ENCODE assay signal across 1 cellular context in the genomic region with DNA sequence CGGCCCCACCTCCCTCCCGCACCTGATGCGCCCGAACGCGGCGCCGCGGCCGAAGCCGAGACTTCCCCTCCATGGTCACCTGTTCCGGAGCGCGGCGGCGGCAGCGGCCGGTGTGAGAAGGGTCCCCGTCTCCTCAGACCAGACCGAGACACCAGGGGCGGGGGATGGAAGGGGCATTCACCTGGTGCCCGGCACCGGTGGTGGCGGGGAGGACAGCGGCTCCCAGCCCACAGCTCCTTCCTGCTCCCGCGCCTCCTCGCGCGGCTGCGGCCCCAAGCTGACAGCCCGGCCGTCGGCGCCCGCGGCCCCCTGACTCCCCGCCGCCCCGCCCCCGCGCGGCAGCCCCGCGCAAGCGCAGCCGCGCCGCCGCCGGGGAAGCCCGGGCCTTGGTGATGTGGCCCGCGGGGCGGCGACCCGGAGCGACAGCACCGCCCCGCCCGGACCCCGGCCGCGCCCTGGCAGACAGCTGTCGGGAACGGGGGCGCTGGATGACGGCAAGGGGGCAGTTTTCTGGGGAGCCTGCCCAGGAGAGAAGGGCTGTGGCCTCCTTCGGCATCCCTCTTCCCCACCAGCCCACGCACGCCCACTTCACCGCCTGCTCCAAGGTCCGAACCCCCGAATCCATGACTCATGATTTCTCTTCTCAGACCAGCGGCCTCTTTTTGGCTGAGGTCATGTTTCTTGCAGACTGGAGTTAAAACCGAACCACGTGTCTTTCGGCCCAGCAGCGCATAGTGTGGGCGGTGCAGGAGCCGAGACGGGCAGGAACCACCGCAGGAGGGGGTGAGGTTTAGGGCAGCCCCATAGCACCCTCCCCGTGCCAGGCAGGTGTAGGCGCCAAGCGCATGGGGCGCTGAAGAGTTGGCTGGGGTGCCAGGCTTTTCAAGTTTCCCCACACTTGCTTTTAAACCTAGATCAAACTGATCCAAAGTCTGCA.
A peak's percentile ranks its signal among the peaks of the same experiment; 100 is the strongest.
TF ChIP-seq lines count a peak whose summit lies in the region.

A gene with protein sequence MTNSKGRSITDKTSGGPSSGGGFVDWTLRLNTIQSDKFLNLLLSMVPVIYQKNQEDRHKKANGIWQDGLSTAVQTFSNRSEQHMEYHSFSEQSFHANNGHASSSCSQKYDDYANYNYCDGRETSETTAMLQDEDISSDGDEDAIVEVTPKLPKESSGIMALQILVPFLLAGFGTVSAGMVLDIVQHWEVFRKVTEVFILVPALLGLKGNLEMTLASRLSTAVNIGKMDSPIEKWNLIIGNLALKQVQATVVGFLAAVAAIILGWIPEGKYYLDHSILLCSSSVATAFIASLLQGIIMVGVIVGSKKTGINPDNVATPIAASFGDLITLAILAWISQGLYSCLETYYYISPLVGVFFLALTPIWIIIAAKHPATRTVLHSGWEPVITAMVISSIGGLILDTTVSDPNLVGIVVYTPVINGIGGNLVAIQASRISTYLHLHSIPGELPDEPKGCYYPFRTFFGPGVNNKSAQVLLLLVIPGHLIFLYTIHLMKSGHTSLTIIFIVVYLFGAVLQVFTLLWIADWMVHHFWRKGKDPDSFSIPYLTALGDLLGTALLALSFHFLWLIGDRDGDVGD (minus strand): TSS at position 282 of the 937 bp plus-strand sequence. CDS start 29,763 bp downstream, outside the sequence.

TF ChIP-seq in HEK293, 187 proteins besides CTCF, POLR2A, EP300 and RAD21 (continued from another document and continues in another):
- TF ChIP-seq ZNF10 (tag by site-specific recombination; IDR thresholded peaks at IDR 0.05) (peak; percentile 85), GLIS2 (tag by site-specific recombination; IDR thresholded peaks at IDR 0.05) (peak; percentile 77), ZNF404 (tag by site-specific recombination; IDR thresholded peaks at IDR 0.05) (no peak), ZNF670 (tag by site-specific recombination; IDR thresholded peaks at IDR 0.05; ENCODE audit: low read depth) (no peak), WT1 (tag by site-specific recombination; IDR thresholded peaks at IDR 0.05) (peak; percentile 8; the same call in 1 of the 2 replicates), ZNF707 (tag by site-specific recombination; IDR thresholded peaks at IDR 0.05) (no peak), KLF1 (tag by site-specific recombination; IDR thresholded peaks at IDR 0.05) (peak; percentile 91), ZNF341 (tag by site-specific recombination; IDR thresholded peaks at IDR 0.05; ENCODE audit: low read depth) (peak; percentile 35), TRIM28 (IDR thresholded peaks at IDR 0.05; ENCODE audit: borderline replicate concordance, low read length) (no peak), ZNF549 (tag by site-specific recombination; IDR thresholded peaks at IDR 0.05) (no peak), YY1 (tag by site-specific recombination; IDR thresholded peaks at IDR 0.05) (no peak; the same call in 1 of the 2 replicates), ZBTB21 (tag by site-specific recombination; IDR thresholded peaks at IDR 0.05) (peak; percentile 30; the same call in 1 of the 2 replicates), ZNF596 (tag by site-specific recombination; IDR thresholded peaks at IDR 0.05) (peak; percentile 34; the same call in 1 of the 2 replicates), ZNF311 (tag by site-specific recombination; IDR thresholded peaks at IDR 0.05; ENCODE audit: borderline replicate concordance) (no peak), ZNF24 (tag by site-specific recombination; IDR thresholded peaks at IDR 0.05) (no peak; the same call in 1 of the 2 replicates), KLF10 (tag by site-specific recombination; IDR thresholded peaks at IDR 0.05) (peak; percentile 76; the same call in 1 of the 2 replicates), ZNF610 (tag by site-specific recombination; IDR thresholded peaks at IDR 0.05; ENCODE audit: borderline replicate concordance) (no peak), ZSCAN30 (tag by site-specific recombination; IDR thresholded peaks at IDR 0.05) (peak; percentile 100), ZNF138 (tag by site-specific recombination; IDR thresholded peaks at IDR 0.05; ENCODE audit: borderline replicate concordance) (no peak), ZNF785 (tag by site-specific recombination; IDR thresholded peaks at IDR 0.05) (no peak), ZNF660 (tag by site-specific recombination; IDR thresholded peaks at IDR 0.05) (peak; percentile 72), ZFHX2 (tag by site-specific recombination; conservative IDR thresholded peaks at IDR 0.05) (peak; percentile 99), ZNF169 (tag by site-specific recombination; IDR thresholded peaks at IDR 0.05) (no peak)
- TF ChIP-seq, protein P1, sequence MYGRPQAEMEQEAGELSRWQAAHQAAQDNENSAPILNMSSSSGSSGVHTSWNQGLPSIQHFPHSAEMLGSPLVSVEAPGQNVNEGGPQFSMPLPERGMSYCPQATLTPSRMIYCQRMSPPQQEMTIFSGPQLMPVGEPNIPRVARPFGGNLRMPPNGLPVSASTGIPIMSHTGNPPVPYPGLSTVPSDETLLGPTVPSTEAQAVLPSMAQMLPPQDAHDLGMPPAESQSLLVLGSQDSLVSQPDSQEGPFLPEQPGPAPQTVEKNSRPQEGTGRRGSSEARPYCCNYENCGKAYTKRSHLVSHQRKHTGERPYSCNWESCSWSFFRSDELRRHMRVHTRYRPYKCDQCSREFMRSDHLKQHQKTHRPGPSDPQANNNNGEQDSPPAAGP (tag by site-specific recombination; IDR thresholded peaks at IDR 0.05), result peak; percentile 77
- TF ChIP-seq, protein P2, sequence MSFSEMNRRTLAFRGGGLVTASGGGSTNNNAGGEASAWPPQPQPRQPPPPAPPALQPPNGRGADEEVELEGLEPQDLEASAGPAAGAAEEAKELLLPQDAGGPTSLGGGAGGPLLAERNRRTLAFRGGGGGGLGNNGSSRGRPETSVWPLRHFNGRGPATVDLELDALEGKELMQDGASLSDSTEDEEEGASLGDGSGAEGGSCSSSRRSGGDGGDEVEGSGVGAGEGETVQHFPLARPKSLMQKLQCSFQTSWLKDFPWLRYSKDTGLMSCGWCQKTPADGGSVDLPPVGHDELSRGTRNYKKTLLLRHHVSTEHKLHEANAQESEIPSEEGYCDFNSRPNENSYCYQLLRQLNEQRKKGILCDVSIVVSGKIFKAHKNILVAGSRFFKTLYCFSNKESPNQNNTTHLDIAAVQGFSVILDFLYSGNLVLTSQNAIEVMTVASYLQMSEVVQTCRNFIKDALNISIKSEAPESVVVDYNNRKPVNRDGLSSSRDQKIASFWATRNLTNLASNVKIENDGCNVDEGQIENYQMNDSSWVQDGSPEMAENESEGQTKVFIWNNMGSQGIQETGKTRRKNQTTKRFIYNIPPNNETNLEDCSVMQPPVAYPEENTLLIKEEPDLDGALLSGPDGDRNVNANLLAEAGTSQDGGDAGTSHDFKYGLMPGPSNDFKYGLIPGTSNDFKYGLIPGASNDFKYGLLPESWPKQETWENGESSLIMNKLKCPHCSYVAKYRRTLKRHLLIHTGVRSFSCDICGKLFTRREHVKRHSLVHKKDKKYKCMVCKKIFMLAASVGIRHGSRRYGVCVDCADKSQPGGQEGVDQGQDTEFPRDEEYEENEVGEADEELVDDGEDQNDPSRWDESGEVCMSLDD (tag by site-specific recombination; IDR thresholded peaks at IDR 0.05), result peak; percentile 92
- TF ChIP-seq, protein P3, sequence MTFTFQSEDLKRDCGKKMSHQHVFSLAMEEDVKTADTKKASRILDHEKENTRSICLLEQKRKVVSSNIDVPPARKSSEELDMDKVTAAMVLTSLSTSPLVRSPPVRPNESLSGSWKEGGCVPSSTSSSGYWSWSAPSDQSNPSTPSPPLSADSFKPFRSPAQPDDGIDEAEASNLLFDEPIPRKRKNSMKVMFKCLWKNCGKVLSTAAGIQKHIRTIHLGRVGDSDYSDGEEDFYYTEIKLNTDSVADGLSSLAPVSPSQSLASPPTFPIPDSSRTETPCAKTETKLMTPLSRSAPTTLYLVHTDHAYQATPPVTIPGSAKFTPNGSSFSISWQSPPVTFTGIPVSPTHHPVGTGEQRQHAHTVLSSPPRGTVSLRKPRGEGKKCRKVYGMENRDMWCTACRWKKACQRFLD (tag by site-specific recombination; IDR thresholded peaks at IDR 0.05), result no peak
- TF ChIP-seq, protein P4, sequence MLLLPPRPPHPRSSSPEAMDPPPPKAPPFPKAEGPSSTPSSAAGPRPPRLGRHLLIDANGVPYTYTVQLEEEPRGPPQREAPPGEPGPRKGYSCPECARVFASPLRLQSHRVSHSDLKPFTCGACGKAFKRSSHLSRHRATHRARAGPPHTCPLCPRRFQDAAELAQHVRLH (tag by site-specific recombination; IDR thresholded peaks at IDR 0.05), result no peak
- TF ChIP-seq, protein P5, sequence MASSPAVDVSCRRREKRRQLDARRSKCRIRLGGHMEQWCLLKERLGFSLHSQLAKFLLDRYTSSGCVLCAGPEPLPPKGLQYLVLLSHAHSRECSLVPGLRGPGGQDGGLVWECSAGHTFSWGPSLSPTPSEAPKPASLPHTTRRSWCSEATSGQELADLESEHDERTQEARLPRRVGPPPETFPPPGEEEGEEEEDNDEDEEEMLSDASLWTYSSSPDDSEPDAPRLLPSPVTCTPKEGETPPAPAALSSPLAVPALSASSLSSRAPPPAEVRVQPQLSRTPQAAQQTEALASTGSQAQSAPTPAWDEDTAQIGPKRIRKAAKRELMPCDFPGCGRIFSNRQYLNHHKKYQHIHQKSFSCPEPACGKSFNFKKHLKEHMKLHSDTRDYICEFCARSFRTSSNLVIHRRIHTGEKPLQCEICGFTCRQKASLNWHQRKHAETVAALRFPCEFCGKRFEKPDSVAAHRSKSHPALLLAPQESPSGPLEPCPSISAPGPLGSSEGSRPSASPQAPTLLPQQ (tag by site-specific recombination; IDR thresholded peaks at IDR 0.05), result peak; percentile 67
- TF ChIP-seq, protein P6, sequence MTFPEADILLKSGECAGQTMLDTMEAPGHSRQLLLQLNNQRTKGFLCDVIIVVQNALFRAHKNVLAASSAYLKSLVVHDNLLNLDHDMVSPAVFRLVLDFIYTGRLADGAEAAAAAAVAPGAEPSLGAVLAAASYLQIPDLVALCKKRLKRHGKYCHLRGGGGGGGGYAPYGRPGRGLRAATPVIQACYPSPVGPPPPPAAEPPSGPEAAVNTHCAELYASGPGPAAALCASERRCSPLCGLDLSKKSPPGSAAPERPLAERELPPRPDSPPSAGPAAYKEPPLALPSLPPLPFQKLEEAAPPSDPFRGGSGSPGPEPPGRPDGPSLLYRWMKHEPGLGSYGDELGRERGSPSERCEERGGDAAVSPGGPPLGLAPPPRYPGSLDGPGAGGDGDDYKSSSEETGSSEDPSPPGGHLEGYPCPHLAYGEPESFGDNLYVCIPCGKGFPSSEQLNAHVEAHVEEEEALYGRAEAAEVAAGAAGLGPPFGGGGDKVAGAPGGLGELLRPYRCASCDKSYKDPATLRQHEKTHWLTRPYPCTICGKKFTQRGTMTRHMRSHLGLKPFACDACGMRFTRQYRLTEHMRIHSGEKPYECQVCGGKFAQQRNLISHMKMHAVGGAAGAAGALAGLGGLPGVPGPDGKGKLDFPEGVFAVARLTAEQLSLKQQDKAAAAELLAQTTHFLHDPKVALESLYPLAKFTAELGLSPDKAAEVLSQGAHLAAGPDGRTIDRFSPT (tag by site-specific recombination; IDR thresholded peaks at IDR 0.05), result peak; percentile 95; the same call in 1 of the 2 replicates
- TF ChIP-seq, protein P7, sequence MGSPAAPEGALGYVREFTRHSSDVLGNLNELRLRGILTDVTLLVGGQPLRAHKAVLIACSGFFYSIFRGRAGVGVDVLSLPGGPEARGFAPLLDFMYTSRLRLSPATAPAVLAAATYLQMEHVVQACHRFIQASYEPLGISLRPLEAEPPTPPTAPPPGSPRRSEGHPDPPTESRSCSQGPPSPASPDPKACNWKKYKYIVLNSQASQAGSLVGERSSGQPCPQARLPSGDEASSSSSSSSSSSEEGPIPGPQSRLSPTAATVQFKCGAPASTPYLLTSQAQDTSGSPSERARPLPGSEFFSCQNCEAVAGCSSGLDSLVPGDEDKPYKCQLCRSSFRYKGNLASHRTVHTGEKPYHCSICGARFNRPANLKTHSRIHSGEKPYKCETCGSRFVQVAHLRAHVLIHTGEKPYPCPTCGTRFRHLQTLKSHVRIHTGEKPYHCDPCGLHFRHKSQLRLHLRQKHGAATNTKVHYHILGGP (tag by site-specific recombination; IDR thresholded peaks at IDR 0.05), result no peak
- TF ChIP-seq, protein P8, sequence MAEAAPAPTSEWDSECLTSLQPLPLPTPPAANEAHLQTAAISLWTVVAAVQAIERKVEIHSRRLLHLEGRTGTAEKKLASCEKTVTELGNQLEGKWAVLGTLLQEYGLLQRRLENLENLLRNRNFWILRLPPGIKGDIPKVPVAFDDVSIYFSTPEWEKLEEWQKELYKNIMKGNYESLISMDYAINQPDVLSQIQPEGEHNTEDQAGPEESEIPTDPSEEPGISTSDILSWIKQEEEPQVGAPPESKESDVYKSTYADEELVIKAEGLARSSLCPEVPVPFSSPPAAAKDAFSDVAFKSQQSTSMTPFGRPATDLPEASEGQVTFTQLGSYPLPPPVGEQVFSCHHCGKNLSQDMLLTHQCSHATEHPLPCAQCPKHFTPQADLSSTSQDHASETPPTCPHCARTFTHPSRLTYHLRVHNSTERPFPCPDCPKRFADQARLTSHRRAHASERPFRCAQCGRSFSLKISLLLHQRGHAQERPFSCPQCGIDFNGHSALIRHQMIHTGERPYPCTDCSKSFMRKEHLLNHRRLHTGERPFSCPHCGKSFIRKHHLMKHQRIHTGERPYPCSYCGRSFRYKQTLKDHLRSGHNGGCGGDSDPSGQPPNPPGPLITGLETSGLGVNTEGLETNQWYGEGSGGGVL (tag by site-specific recombination; IDR thresholded peaks at IDR 0.05), result peak; percentile 78; the same call in 1 of the 2 replicates
- TF ChIP-seq, protein P9, sequence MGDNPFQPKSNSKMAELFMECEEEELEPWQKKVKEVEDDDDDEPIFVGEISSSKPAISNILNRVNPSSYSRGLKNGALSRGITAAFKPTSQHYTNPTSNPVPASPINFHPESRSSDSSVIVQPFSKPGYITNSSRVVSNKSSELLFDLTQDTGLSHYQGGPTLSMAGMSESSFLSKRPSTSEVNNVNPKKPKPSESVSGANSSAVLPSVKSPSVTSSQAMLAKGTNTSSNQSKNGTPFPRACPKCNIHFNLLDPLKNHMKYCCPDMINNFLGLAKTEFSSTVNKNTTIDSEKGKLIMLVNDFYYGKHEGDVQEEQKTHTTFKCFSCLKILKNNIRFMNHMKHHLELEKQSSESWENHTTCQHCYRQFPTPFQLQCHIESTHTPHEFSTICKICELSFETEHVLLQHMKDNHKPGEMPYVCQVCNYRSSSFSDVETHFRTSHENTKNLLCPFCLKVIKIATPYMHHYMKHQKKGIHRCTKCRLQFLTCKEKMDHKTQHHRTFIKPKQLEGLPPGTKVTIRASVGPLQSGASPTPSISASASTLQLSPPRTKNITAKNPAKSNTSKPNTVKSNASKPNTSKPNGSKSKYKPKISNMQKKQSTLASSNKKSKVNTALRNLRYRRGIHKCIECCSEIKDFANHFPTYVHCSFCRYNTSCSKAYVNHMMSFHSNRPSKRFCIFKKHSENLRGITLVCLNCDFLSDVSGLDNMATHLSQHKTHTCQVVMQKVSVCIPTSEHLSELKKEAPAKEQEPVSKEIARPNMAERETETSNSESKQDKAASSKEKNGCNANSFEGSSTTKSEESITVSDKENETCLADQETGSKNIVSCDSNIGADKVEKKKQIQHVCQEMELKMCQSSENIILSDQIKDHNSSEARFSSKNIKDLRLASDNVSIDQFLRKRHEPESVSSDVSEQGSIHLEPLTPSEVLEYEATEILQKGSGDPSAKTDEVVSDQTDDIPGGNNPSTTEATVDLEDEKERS (tag by site-specific recombination; IDR thresholded peaks at IDR 0.05), result no peak
